Comparison of ENCODE assay signal across 8 cellular contexts in genomic region chr1:1573843-1574720, GRCh38. TPM values are rescaled to one million over a fixed set of nuclear protein-coding genes. Genes with fewer than 3 reads are reported as not detected.
DNase-seq lines count a peak whose midpoint lies in the region; ATAC-seq and TF ChIP-seq lines count a peak whose summit lies in the region.

No MANE protein-coding gene starts in this region.

- no peaks in the 10 kb centered on the region for H3K9me3 Mint-ChIP-seq in activated CD4-positive, alpha-beta T cell treated with anti-CD3 and anti-CD28 coated beads, Interleukin-2, amount 10 ng/mL, durations not matched to agents 24 days and 14 days
- no peaks in the 10 kb centered on the region for H3K9me3 Mint-ChIP-seq in memory B cell

- 0 out of 2 replicates have a peak, but pooled peaks have one; percentile 2 for TF ChIP-seq CTCF in AG10803 (conservative IDR thresholded peaks at IDR 0.05; ENCODE audit: low read length)

- peaks cover 2% of the 10 kb centered on the region for H3K27me3 Mint-ChIP-seq in activated CD4-positive, alpha-beta T cell treated with anti-CD3 and anti-CD28 coated beads, Interleukin-2, amount 10 ng/mL, durations not matched to agents 24 days and 14 days
- H3K27me3 Mint-ChIP-seq in memory B cell = no peaks in the 10 kb centered on the region

- ATAC-seq in GM18519 (IDR thresholded peaks at IDR 0.05; ENCODE audit: low FRiP score, unreplicated experiment) (peak; percentile 52), HG03045 (IDR thresholded peaks at IDR 0.05; ENCODE audit: unreplicated experiment) (peak; percentile 62), memory B cell (ENCODE audit: low read depth) (peak; percentile 75)

- peaks cover 30% of the 10 kb centered on the region for H3K4me1 Mint-ChIP-seq in activated CD4-positive, alpha-beta T cell treated with anti-CD3 and anti-CD28 coated beads, Interleukin-2, amount 10 ng/mL, durations not matched to agents 24 days and 14 days
- H3K4me1 Mint-ChIP-seq in memory B cell = peaks cover 18% of the 10 kb centered on the region

- peak overlapping the region; percentile 99 for H3K27ac Mint-ChIP-seq in activated CD4-positive, alpha-beta T cell treated with anti-CD3 and anti-CD28 coated beads, Interleukin-2, amount 10 ng/mL, durations not matched to agents 24 days and 14 days
- H3K27ac Mint-ChIP-seq in memory B cell = peak overlapping the region; percentile 99

- peak overlapping the region; percentile 98 for H3K4me3 ChIP-seq in AG10803 (ENCODE audit: low read length)

- intact Hi-C loops in activated CD4-positive, alpha-beta T cell treated with anti-CD3 and anti-CD28 coated beads, Interleukin-2, amount 10 ng/mL, durations not matched to agents 24 days and 14 days (cut with micrococcal nuclease) = loop anchor here (1.0 kb wide), 2 partner anchors 41 to 103 kb away; partner anchors contain the start of genes ATAD3B and MIB2

- DNase-seq in AG10803 (ENCODE audit: low read depth) (peak; percentile 50), NCI-H2171 (lab: John Stamatoyannopoulos, UW) (peak; percentile 80), memory B cell (ENCODE audit: low spot score in 2 of 2) (peak in 1 of 2 donors; percentile 20)
- peak; percentile 94 for DNase-seq in activated CD4-positive, alpha-beta T cell treated with anti-CD3 and anti-CD28 coated beads, Interleukin-2, amount 10 ng/mL, durations not matched to agents 24 days and 14 days
- peak; percentile 65 for DNase-seq in effector CD4-positive, alpha-beta T cell
- DNase-seq in stimulated activated CD8-positive, alpha-beta memory T cell treated with anti-CD3 and anti-CD28 coated beads, Interleukin-2, amount 100 ng/mL, for 48 hours (ENCODE audit: low read depth in 2 of 2) = peak; percentile 47 to 62

- peak overlapping the region; percentile 95 for H3K4me3 Mint-ChIP-seq in activated CD4-positive, alpha-beta T cell treated with anti-CD3 and anti-CD28 coated beads, Interleukin-2, amount 10 ng/mL, durations not matched to agents 24 days and 14 days
- peak overlapping the region; percentile 96 for H3K4me3 Mint-ChIP-seq in memory B cell

- peaks cover 19% of the 10 kb centered on the region for H3K36me3 Mint-ChIP-seq in activated CD4-positive, alpha-beta T cell treated with anti-CD3 and anti-CD28 coated beads, Interleukin-2, amount 10 ng/mL, durations not matched to agents 24 days and 14 days (ENCODE audit: low read depth)
- H3K36me3 Mint-ChIP-seq in memory B cell = peaks cover 2% of the 10 kb centered on the region

RNA-seq across cellular contexts. Expression of gene SSU72, which starts 0.6 kb away (rescaled TPM):
- total RNA-seq in activated CD4-positive, alpha-beta T cell treated with anti-CD3 and anti-CD28 coated beads, Interleukin-2, amount 10 ng/mL, durations not matched to agents 24 days and 14 days = 134 TPM in 2 replicates

RNA-seq across cellular contexts. Expression of gene FNDC10, which starts 25.9 kb away (rescaled TPM):
- total RNA-seq in activated CD4-positive, alpha-beta T cell treated with anti-CD3 and anti-CD28 coated beads, Interleukin-2, amount 10 ng/mL, durations not matched to agents 24 days and 14 days = 14.3 and 15.9 TPM in 2 replicates

RNA-seq across cellular contexts. Expression of gene TMEM240, which starts 33.7 kb away (rescaled TPM):
- 0.52 TPM in 1 of 2 replicates, not detected in the other for total RNA-seq in activated CD4-positive, alpha-beta T cell treated with anti-CD3 and anti-CD28 coated beads, Interleukin-2, amount 10 ng/mL, durations not matched to agents 24 days and 14 days

RNA-seq across cellular contexts. Expression of gene MIB2, which starts 41.2 kb away (rescaled TPM):
- 32.7 and 34.1 TPM in 2 replicates for total RNA-seq in activated CD4-positive, alpha-beta T cell treated with anti-CD3 and anti-CD28 coated beads, Interleukin-2, amount 10 ng/mL, durations not matched to agents 24 days and 14 days

RNA-seq across cellular contexts. Expression of gene MMP23B, which starts 57.9 kb away (rescaled TPM):
- 1.2 and 1.5 TPM in 2 replicates for total RNA-seq in activated CD4-positive, alpha-beta T cell treated with anti-CD3 and anti-CD28 coated beads, Interleukin-2, amount 10 ng/mL, durations not matched to agents 24 days and 14 days
